In genomic region chr17:16304832-16305231, GRCh38 we compare ENCODE assay signal across 10 cellular contexts. TPM values are rescaled to one million over a fixed set of nuclear protein-coding genes. Genes with fewer than 3 reads are reported as not detected.
DNase-seq lines count a peak whose midpoint lies in the region; ATAC-seq and TF ChIP-seq lines count a peak whose summit lies in the region.
"Had no signal": no experiment of that assay in that cellular context is flagged by ENCODE, and none has a peak within 500 bp of the region (broad histone marks: within the 10 kb centered on the region; RNA-seq: fewer than 3 reads in every experiment).

No MANE protein-coding gene starts in this region.

- no peaks in the 10 kb centered on the region for H3K9me3 Mint-ChIP-seq in HFFc6
- H3K9me3 Mint-ChIP-seq: IgD-negative memory B cell had no signal

- peak; percentile 65 for TF ChIP-seq CTCF in HFFc6 (IDR thresholded peaks at IDR 0.05)

- intact Hi-C loops in left colon (cut with DNase I, micrococcal nuclease): no loop called here

- ATAC-seq in SK-N-SH treated with all-trans-retinoic acid at 6 μM for 48 hours (peak; percentile 85), left colon (peak; percentile 34), HG03108 (IDR thresholded peaks at IDR 0.05; ENCODE audit: unreplicated experiment) (no peak), GM21825 (IDR thresholded peaks at IDR 0.05; ENCODE audit: unreplicated experiment) (no peak)

- H3K36me3 Mint-ChIP-seq in HFFc6 (ENCODE audit: low read depth): peaks cover 11% of the 10 kb centered on the region

- peaks cover 14% of the 10 kb centered on the region for H3K4me1 Mint-ChIP-seq in HFFc6 (ENCODE audit: low read depth)

- H3K27ac ChIP-seq in substantia nigra (ENCODE audit: low read depth, low read length, poor library complexity, severe bottlenecking): no peak overlapping the region
- H3K27ac ChIP-seq: esophagus muscularis mucosa had no signal

- H3K27ac Mint-ChIP-seq in HFFc6: no peak overlapping the region
- H3K27ac Mint-ChIP-seq: IgD-negative memory B cell had no signal

- H3K27me3 Mint-ChIP-seq in HFFc6 (ENCODE audit: insufficient read depth): peaks cover 2% of the 10 kb centered on the region; the same call in 1 of the 2 replicates
- H3K27me3 Mint-ChIP-seq: IgD-negative memory B cell had no signal

- peak; percentile 33 for DNase-seq in D341Med (ENCODE audit: low spot score)
- no peak for DNase-seq in HFFc6
- DNase-seq in left colon: no peak
- no peak for DNase-seq in kidney glomerular epithelial cell (lab: John Stamatoyannopoulos, UW)
- no peak for DNase-seq in substantia nigra (lab: John Stamatoyannopoulos, UW)

- no peak overlapping the region for H3K4me3 Mint-ChIP-seq in HFFc6
- H3K4me3 Mint-ChIP-seq: IgD-negative memory B cell had no signal

TF ChIP-seq in SK-N-SH treated with all-trans-retinoic acid at 6 μM for 48 hours, 23 proteins besides CTCF, POLR2A, EP300 and RAD21:
- TF ChIP-seq ISL1 (CRISPR knock-in tag; IDR thresholded peaks at IDR 0.05) (no peak), SNAI2 (CRISPR knock-in tag; IDR thresholded peaks at IDR 0.05) (no peak), PATZ1 (CRISPR knock-in tag; IDR thresholded peaks at IDR 0.05; ENCODE audit: borderline replicate concordance) (no peak)

RNA-seq across cellular contexts. Expression of gene CENPV, which starts 48.4 kb away (rescaled TPM):
- 10 to 100 TPM; 12.2 to 22.4 (median 15.2) TPM for total RNA-seq in HFFc6 (2021; fragmentation: NEBNext Ultra II Directional; extraction: Animal tissue kit (Norgen Biotek cat#: 25700))
- 10 to 100 TPM; 44.5 to 62.3 TPM for total RNA-seq in left colon

Comparison
In these comparisons a context has a peak if more than half of its experiments do, and no peak if none do; other contexts are left out.
1. ATAC-seq: peak in SK-N-SH treated with all-trans-retinoic acid at 6 μM for 48 hours (single experiment) and left colon (single experiment); none in HG03108 (single experiment) and GM21825 (single experiment).